Comparison of ENCODE assay signal across 8 cellular contexts in the genomic region with DNA sequence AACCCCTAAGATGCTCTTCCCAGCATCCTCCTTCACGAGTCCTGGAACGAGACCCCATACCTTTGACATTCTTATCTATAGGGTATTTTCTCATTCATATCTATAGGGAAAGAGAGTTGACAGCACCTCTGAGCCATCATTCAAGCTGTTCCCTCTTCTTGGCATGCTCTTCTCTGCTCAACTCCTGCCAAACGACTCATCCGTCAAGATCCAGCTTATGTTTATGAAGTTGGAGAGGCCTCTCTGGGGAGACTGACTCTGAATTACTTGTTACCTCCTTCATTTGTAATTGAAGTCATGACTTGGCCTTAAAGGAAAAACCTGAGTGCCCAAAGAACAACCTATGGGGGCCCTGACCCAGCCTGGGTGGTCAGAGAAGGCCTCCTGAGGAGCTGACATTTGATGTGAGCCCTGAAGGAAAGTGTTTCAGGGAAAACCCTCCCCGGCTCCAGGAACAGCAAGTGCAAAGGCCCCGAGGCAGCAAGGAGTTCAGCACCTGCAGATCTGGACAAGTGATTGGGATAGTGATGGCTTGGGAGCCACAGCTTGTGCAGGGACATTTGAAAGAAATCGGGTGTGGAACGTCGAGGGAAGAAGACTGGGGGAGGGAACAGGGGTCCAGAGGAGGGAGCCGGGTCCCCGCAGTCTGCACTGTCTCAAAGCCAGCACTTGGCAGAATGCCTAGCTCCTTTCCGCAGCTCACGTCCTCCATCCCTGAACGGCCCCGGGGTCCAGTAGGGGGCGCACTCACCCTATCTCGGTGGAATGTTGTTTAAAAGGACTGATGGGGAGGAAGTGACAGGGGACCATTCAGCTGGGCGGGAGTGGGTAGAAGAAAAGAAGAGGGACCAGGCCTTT. TPM values are rescaled to one million over a fixed set of nuclear protein-coding genes. Genes with fewer than 3 reads are reported as not detected.
DNase-seq lines count a peak whose midpoint lies in the region; ATAC-seq and TF ChIP-seq lines count a peak whose summit lies in the region.

No MANE protein-coding gene starts in this region.

- no peaks in the 10 kb centered on the region for H3K4me1 ChIP-seq in body of pancreas

- WGBS in body of pancreas, 2 donors: 23 to 24% methylated on average over 18 of the region's 18 CpGs

- TF ChIP-seq POLR2A in NB4 (IDR thresholded peaks at IDR 0.05; ENCODE audit: extremely low read depth, insufficient read length) (no peak), body of pancreas (IDR thresholded peaks at IDR 0.05) (no peak)

- no peak overlapping the region for H3K4me3 ChIP-seq in NB4 (ENCODE audit: low read depth, low read length)
- no peak overlapping the region for H3K4me3 ChIP-seq in body of pancreas

- intact Hi-C loops in body of pancreas (cut with DNase I): no loop called here

- POLR2A ChIA-PET in GM10248 (lab: Yijun Ruan, JAX): no interaction called here

- no peak overlapping the region for H3K27ac ChIP-seq in body of pancreas

- CTCF ChIA-PET in GM10248 (lab: Yijun Ruan, JAX): interaction anchor here (0.6 to 3.1 kb wide), 17 partner anchors 9 to 86 kb away, joined by 3 to 24 read pairs (median 5); a partner anchor contains a TSS

- H3K36me3 ChIP-seq in body of pancreas (replicated peaks in 1 of 2; ENCODE audit: insufficient read depth in 1 of 2, low read depth in 2 of 2): no peaks in the 10 kb centered on the region

- no peaks in the 10 kb centered on the region for H3K9me3 ChIP-seq in body of pancreas

- DNase-seq in GM10248 (ENCODE audit: extremely low spot score) (peak; percentile 82), NB4 (ENCODE audit: low read depth) (peak; percentile 86), T-helper 22 cell (ENCODE audit: low read depth) (peak; percentile 7), body of pancreas (peak; percentile 58 to 77 (median 66)), islet precursor cell (peak; percentile 92), OCI-M2 (lab: John Stamatoyannopoulos, UW; ENCODE audit: unreplicated experiment) (no peak)
- peak; percentile 68 to 82 for DNase-seq in stimulated activated CD4-positive, alpha-beta T cell treated with anti-CD3 and anti-CD28 coated beads, Interleukin-2, amount 100 ng/mL, for 48 hours

- no peaks in the 10 kb centered on the region for H3K27me3 ChIP-seq in body of pancreas

- ATAC-seq in body of pancreas: peak; percentile 47
- ATAC-seq in HG03469 (IDR thresholded peaks at IDR 0.05; ENCODE audit: unreplicated experiment): no peak

- TF ChIP-seq CTCF in GM10248 (IDR thresholded peaks at IDR 0.05; ENCODE audit: control extremely low read depth, extremely low read depth, low read depth, missing control alignments) (peak; percentile 59), NB4 (IDR thresholded peaks at IDR 0.05; ENCODE audit: low read depth, low read length) (peak; percentile 84), body of pancreas (IDR thresholded peaks at IDR 0.05) (peak; percentile 15 to 51 (median 35))

RNA-seq across cellular contexts. Expression of a gene that starts 14.0 kb away (rescaled TPM):
- not detected for total RNA-seq in body of pancreas

RNA-seq across cellular contexts. Expression of a gene that starts 22.5 kb away (rescaled TPM):
- total RNA-seq in body of pancreas: 1 to 10 TPM in 1 of 2 donors, under 1 TPM in 1; 0.26 to 3.6 TPM

RNA-seq across cellular contexts. Expression of a gene that starts 58.3 kb away (rescaled TPM):
- total RNA-seq in body of pancreas: 10 to 100 TPM; 40.9 to 67.5 TPM
